Comparison of ENCODE assay signal across 7 cellular contexts in genomic region chr2:234446404-234447076, GRCh38. TPM values are rescaled to one million over a fixed set of nuclear protein-coding genes. Genes with fewer than 3 reads are reported as not detected.
A peak's percentile ranks its signal among the peaks of the same experiment; 100 is the strongest.
DNase-seq lines count a peak whose midpoint lies in the region; ATAC-seq lines count a peak whose summit lies in the region.

No MANE protein-coding gene starts in this region.

- H3K36me3 Mint-ChIP-seq in activated CD4-positive, alpha-beta memory T cell treated with anti-CD3 and anti-CD28 coated beads, Interleukin-2, amount 10 ng/mL, durations not matched to agents 7 days and 5 days (ENCODE audit: low read depth): peaks cover 62% of the 10 kb centered on the region

- DNase-seq in activated CD4-positive, alpha-beta memory T cell treated with anti-CD3 and anti-CD28 coated beads, Interleukin-2, amount 10 ng/mL, durations not matched to agents 7 days and 5 days: peak; percentile 93
- DNase-seq in NCI-H1048 (lab: John Stamatoyannopoulos, UW) (no peak), epidermal melanocyte (ENCODE audit: insufficient read length, low spot score) (no peak)

- POLR2A ChIA-PET in activated CD4-positive, alpha-beta memory T cell treated with anti-CD3 and anti-CD28 coated beads, Interleukin-2, amount 10 ng/mL, durations not matched to agents 7 days and 5 days (lab: Charles Lee): interaction anchor here (0.7 to 17.4 kb wide), 26 partner anchors 8 to 592 kb away, joined by 3 to 410 read pairs (median 6); partner anchors contain the start of genes ARL4C and HJURP

- H3K9me3 Mint-ChIP-seq in activated CD4-positive, alpha-beta memory T cell treated with anti-CD3 and anti-CD28 coated beads, Interleukin-2, amount 10 ng/mL, durations not matched to agents 7 days and 5 days: peaks cover 15% of the 10 kb centered on the region

- no peaks in the 10 kb centered on the region for H3K27me3 Mint-ChIP-seq in activated CD4-positive, alpha-beta memory T cell treated with anti-CD3 and anti-CD28 coated beads, Interleukin-2, amount 10 ng/mL, durations not matched to agents 7 days and 5 days

- CTCF ChIA-PET in activated CD4-positive, alpha-beta memory T cell treated with anti-CD3 and anti-CD28 coated beads, Interleukin-2, amount 10 ng/mL, durations not matched to agents 7 days and 5 days (lab: Charles Lee): interaction anchor here (0.8 to 3.0 kb wide), 17 partner anchors 12 to 311 kb away, joined by 3 to 20 read pairs (median 5); partner anchors contain the start of gene ARL4C

- H3K27ac Mint-ChIP-seq in activated CD4-positive, alpha-beta memory T cell treated with anti-CD3 and anti-CD28 coated beads, Interleukin-2, amount 10 ng/mL, durations not matched to agents 7 days and 5 days: peak overlapping the region; percentile 99

- ATAC-seq in GM19438 (IDR thresholded peaks at IDR 0.05; ENCODE audit: low read depth, unreplicated experiment) (peak; percentile 96), HG03457 (IDR thresholded peaks at IDR 0.05; ENCODE audit: unreplicated experiment) (peak; percentile 89), esophagus mucosa (peak; percentile 98)

- peak overlapping the region in 20 of 21 experiments; percentile 55 to 91 (median 80) for H3K27ac ChIP-seq in skin epidermis

- peak overlapping the region; percentile 55 for H3K4me3 Mint-ChIP-seq in activated CD4-positive, alpha-beta memory T cell treated with anti-CD3 and anti-CD28 coated beads, Interleukin-2, amount 10 ng/mL, durations not matched to agents 7 days and 5 days

- H3K4me1 Mint-ChIP-seq in activated CD4-positive, alpha-beta memory T cell treated with anti-CD3 and anti-CD28 coated beads, Interleukin-2, amount 10 ng/mL, durations not matched to agents 7 days and 5 days: peaks cover 82% of the 10 kb centered on the region

- H3K4me3 ChIP-seq in skin epidermis: no peak overlapping the region

RNA-seq across cellular contexts. Expression of gene ARL4C, which starts 50.3 kb away (rescaled TPM):
- 100 to 1,000 TPM; 445 to 449 TPM for total RNA-seq in activated CD4-positive, alpha-beta memory T cell treated with anti-CD3 and anti-CD28 coated beads, Interleukin-2, amount 10 ng/mL, durations not matched to agents 7 days and 5 days
- 15.5 TPM for total RNA-seq in esophagus mucosa

Comparison
In these comparisons a context has a peak if more than half of its experiments do, and no peak if none do; other contexts are left out.
1. RNA of gene ARL4C, which starts 50.3 kb away (total RNA-seq): 445 to 449 TPM in activated CD4-positive, alpha-beta memory T cell treated with anti-CD3 and anti-CD28 coated beads, Interleukin-2, amount 10 ng/mL, durations not matched to agents 7 days and 5 days; 15.5 TPM in esophagus mucosa (single experiment); every median in the first group is over 10 times any median in the second.
2. Peak in every context shown above with its lines, with median percentiles within 50 percentile points of each other: ATAC-seq.